16 cellular contexts compared by ENCODE assay signal in genomic region chr12:24730461-24730896, GRCh38.
DNase-seq lines count a peak whose midpoint lies in the region; ATAC-seq, FAIRE-seq and TF ChIP-seq lines count a peak whose summit lies in the region.
"Had no signal": no experiment of that assay in that cellular context is flagged by ENCODE, and none has a peak within 500 bp of the region (broad histone marks: within the 10 kb centered on the region; RNA-seq: fewer than 3 reads in every experiment).

No MANE protein-coding gene starts in this region.

- no peaks in the 10 kb centered on the region for H3K9me3 Mint-ChIP-seq in T-helper 2 cell treated with Interferon-gamma antibody and Interleukin-4, amounts not matched to agents 5 μg/mL and 100 μg/mL, for 36 hours

- H3K9ac ChIP-seq in Karpas-422 (ENCODE audit: low read length) (no peak overlapping the region), mammary epithelial cell (ENCODE audit: insufficient read depth, low read length) (no peak overlapping the region)

- no peaks in the 10 kb centered on the region for H3K27me3 Mint-ChIP-seq in T-helper 2 cell treated with Interferon-gamma antibody and Interleukin-4, amounts not matched to agents 5 μg/mL and 100 μg/mL, for 36 hours (ENCODE audit: low read depth)

- DNase-seq in GM12865 (ENCODE audit: low read depth) (peak; percentile 18), Karpas-422 (peak; percentile 86), mammary epithelial cell (no peak), right lobe of liver (no peak), urothelium cell line (ENCODE audit: low spot score) (no peak)
- no peak for DNase-seq in T-helper 2 cell treated with Interferon-gamma antibody and Interleukin-4, amounts not matched to agents 5 μg/mL and 100 μg/mL, for 36 hours (ENCODE audit: low spot score)
- DNase-seq: activated CD8-positive, alpha-beta memory T cell treated with anti-CD3 and anti-CD28 coated beads for 24 hours; esophagus squamous epithelium had no signal

- no peaks in the 10 kb centered on the region for H3K4me1 Mint-ChIP-seq in T-helper 2 cell treated with Interferon-gamma antibody and Interleukin-4, amounts not matched to agents 5 μg/mL and 100 μg/mL, for 36 hours (ENCODE audit: low read depth)

- no peak for FAIRE-seq in urothelium cell line (lab: Jason Lieb, UNC)

- in situ Hi-C loops in mammary epithelial cell (cut with MboI; ENCODE audit: low sequenced_read_pairs in 2 of 2) = no loop called here

- H4K20me1 ChIP-seq in Karpas-422 (ENCODE audit: insufficient read depth, low read depth, low read length) (no peaks in the 10 kb centered on the region), mammary epithelial cell (ENCODE audit: insufficient read depth, low read length) (no peaks in the 10 kb centered on the region)

- H3K4me1 ChIP-seq in Karpas-422 (ENCODE audit: low read length) (peaks cover 59% of the 10 kb centered on the region), mammary epithelial cell (ENCODE audit: insufficient read depth, low read length) (no peaks in the 10 kb centered on the region), right lobe of liver (no peaks in the 10 kb centered on the region)
- H3K4me1 ChIP-seq: esophagus squamous epithelium had no signal

- WGBS in mammary epithelial cell (ENCODE audit: low coverage, missing lambda C conversion rate) = 93% methylated on average over 1 of the region's 1 CpG
- 50% methylated on average over 1 of the region's 1 CpG for WGBS in right lobe of liver (ENCODE audit: insufficient coverage, low coverage, low lambda C conversion rate, missing lambda C conversion rate)

- H3K27ac ChIP-seq in Karpas-422 (ENCODE audit: low read length) = no peak overlapping the region
- H3K27ac ChIP-seq in mammary epithelial cell (ENCODE audit: insufficient read depth, low read depth, low read length) = no peak overlapping the region
- H3K27ac ChIP-seq in right lobe of liver = no peak overlapping the region
- H3K27ac ChIP-seq: C4-2B, esophagus squamous epithelium, hepatocyte, thoracic aorta had no signal

- no peaks in the 10 kb centered on the region for H3K27me3 ChIP-seq in Karpas-422 (ENCODE audit: low read length)
- H3K27me3 ChIP-seq in mammary epithelial cell (ENCODE audit: insufficient read depth, low read length) = no peaks in the 10 kb centered on the region
- H3K27me3 ChIP-seq in right lobe of liver = peaks cover 0 to 5% of the 10 kb centered on the region in 2 donors
- H3K27me3 ChIP-seq: esophagus squamous epithelium, hepatocyte had no signal

- no TSS peak for BruUV-seq in mammary epithelial cell (replicated peaks; lab: Mats Ljungman, UMichigan)

- H3K4me3 ChIP-seq in GM12865 (ENCODE audit: low read depth, low read length) = no peak overlapping the region
- H3K4me3 ChIP-seq in Karpas-422 (ENCODE audit: low read length) = peak overlapping the region; percentile 21; the same call in 1 of the 2 replicates
- no peak overlapping the region for H3K4me3 ChIP-seq in mammary epithelial cell (replicated peaks in 1 of 3; ENCODE audit: insufficient read depth in 1 of 3, low read depth in 2 of 3, low read length in 3 of 3)
- no peak overlapping the region for H3K4me3 ChIP-seq in right lobe of liver
- H3K4me3 ChIP-seq: esophagus squamous epithelium, hepatocyte, thoracic aorta had no signal

- H3K4me2 ChIP-seq in Karpas-422 (ENCODE audit: low read depth, low read length, poor library complexity, severe bottlenecking) = peak overlapping the region; percentile 24
- no peak overlapping the region for H3K4me2 ChIP-seq in mammary epithelial cell (ENCODE audit: insufficient read depth, low read depth, low read length)
- H3K4me2 ChIP-seq: hepatocyte had no signal

- H3K36me3 Mint-ChIP-seq in T-helper 2 cell treated with Interferon-gamma antibody and Interleukin-4, amounts not matched to agents 5 μg/mL and 100 μg/mL, for 36 hours (ENCODE audit: low read depth) = no peaks in the 10 kb centered on the region

- CTCF ChIA-PET in mammary epithelial cell (lab: Charles Lee; ENCODE audit: low non-redundant PET) = no interaction called here

- H3K27ac Mint-ChIP-seq in T-helper 2 cell treated with Interferon-gamma antibody and Interleukin-4, amounts not matched to agents 5 μg/mL and 100 μg/mL, for 36 hours = no peak overlapping the region

- H3K4me3 Mint-ChIP-seq in T-helper 2 cell treated with Interferon-gamma antibody and Interleukin-4, amounts not matched to agents 5 μg/mL and 100 μg/mL, for 36 hours = no peak overlapping the region
- H3K4me3 Mint-ChIP-seq: neural crest cell had no signal

- no peak for TF ChIP-seq CTCF in GM12865 (IDR thresholded peaks at IDR 0.05; ENCODE audit: insufficient read depth, low read depth, low read length, missing control alignments)
- no peak for TF ChIP-seq CTCF in mammary epithelial cell (conservative IDR thresholded peaks at IDR 0.05 in 1 of 2, IDR thresholded peaks at IDR 0.05 in 1 of 2; ENCODE audit: extremely low read depth in 1 of 2, insufficient read depth in 1 of 2, low read depth in 1 of 2, low read length in 2 of 2)
- TF ChIP-seq CTCF in right lobe of liver (IDR thresholded peaks at IDR 0.05) = no peak

- dilution Hi-C loops in mammary epithelial cell (cut with HindIII; ENCODE audit: low sequenced_read_pairs) = no loop called here

- ATAC-seq in GM18868 (IDR thresholded peaks at IDR 0.05; ENCODE audit: unreplicated experiment) (peak; percentile 39), HG02678 (IDR thresholded peaks at IDR 0.05; ENCODE audit: unreplicated experiment) (peak; percentile 69), right lobe of liver (no peak)
- ATAC-seq: left lobe of liver, sciatic nerve had no signal

- no peak for TF ChIP-seq POLR2A in right lobe of liver (IDR thresholded peaks at IDR 0.05)

- no peaks in the 10 kb centered on the region for H3K79me2 ChIP-seq in Karpas-422 (ENCODE audit: low read length)
- H3K79me2 ChIP-seq in mammary epithelial cell (ENCODE audit: insufficient read depth, low read length) = no peaks in the 10 kb centered on the region
- H3K79me2 ChIP-seq: hepatocyte had no signal

- H2AFZ ChIP-seq in Karpas-422 (ENCODE audit: low read length) (no peak overlapping the region), mammary epithelial cell (ENCODE audit: low read depth, low read length) (no peak overlapping the region)
- H2AFZ ChIP-seq: hepatocyte had no signal

- H3K36me3 ChIP-seq in Karpas-422 (ENCODE audit: insufficient read depth, low read length) (no peaks in the 10 kb centered on the region), mammary epithelial cell (ENCODE audit: insufficient read depth, low read length) (no peaks in the 10 kb centered on the region), right lobe of liver (no peaks in the 10 kb centered on the region)
- H3K36me3 ChIP-seq: esophagus squamous epithelium, thoracic aorta had no signal

- intact Hi-C loops in mammary epithelial cell (cut with micrococcal nuclease) = no loop called here
- intact Hi-C loops in right lobe of liver (cut with DNase I) = no loop called here

- H3K9me3 ChIP-seq in Karpas-422 (ENCODE audit: low read length) (no peaks in the 10 kb centered on the region), mammary epithelial cell (replicated peaks; ENCODE audit: insufficient read depth, low read length) (no peaks in the 10 kb centered on the region), right lobe of liver (no peaks in the 10 kb centered on the region)
- H3K9me3 ChIP-seq: esophagus squamous epithelium, thoracic aorta had no signal

- H3K9me2 ChIP-seq in Karpas-422 (replicated peaks; ENCODE audit: insufficient read depth, low read length) = no peaks in the 10 kb centered on the region

Comparison
In these comparisons a context has a peak if more than half of its experiments do, and no peak if none do; other contexts are left out.
1. DNase-seq: peak in GM12865 (single experiment) and Karpas-422 (single experiment); none in mammary epithelial cell (single experiment), right lobe of liver (0 of 3), urothelium cell line (single experiment) and T-helper 2 cell treated with Interferon-gamma antibody and Interleukin-4, amounts not matched to agents 5 μg/mL and 100 μg/mL, for 36 hours (single experiment).
2. ATAC-seq: peak in GM18868 (single experiment) and HG02678 (single experiment); none in right lobe of liver (0 of 4).